ENCODE assay signal across 14 cellular contexts in genomic region chr16:53741546-53741945, GRCh38. TPM values are rescaled to one million over a fixed set of nuclear protein-coding genes. Genes with fewer than 3 reads are reported as not detected.
DNase-seq lines count a peak whose midpoint lies in the region; ATAC-seq and TF ChIP-seq lines count a peak whose summit lies in the region.
"Had no signal": no experiment of that assay in that cellular context is flagged by ENCODE, and none has a peak within 500 bp of the region (broad histone marks: within the 10 kb centered on the region; RNA-seq: fewer than 3 reads in every experiment).

No MANE protein-coding gene starts in this region.

- CTCF ChIA-PET in Panc1 (lab: Charles Lee) = no interaction called here
- CTCF ChIA-PET in activated CD4-positive, alpha-beta memory T cell treated with anti-CD3 and anti-CD28 coated beads, Interleukin-2, amount 10 ng/mL, durations not matched to agents 7 days and 5 days (lab: Charles Lee) = interaction anchor here (1.5 to 4.4 kb wide), 4 partner anchors 13 to 38 kb away, joined by 5 to 16 read pairs (median 15); partner anchors contain the start of genes FTO and RPGRIP1L
- CTCF ChIA-PET in CD8-positive, alpha-beta T cell (lab: Charles Lee) = no interaction called here

- no peak overlapping the region for H3K9ac ChIP-seq in Karpas-422 (ENCODE audit: low read length)
- H3K9ac ChIP-seq: BLaER1 had no signal

- H4K20me1 ChIP-seq in GM23338 (replicated peaks; ENCODE audit: insufficient read depth) = peaks cover 5% of the 10 kb centered on the region; the same call in 1 of the 2 replicates
- no peaks in the 10 kb centered on the region for H4K20me1 ChIP-seq in Karpas-422 (ENCODE audit: insufficient read depth, low read depth, low read length)

- H2AFZ ChIP-seq in GM23338 (no peak overlapping the region), Karpas-422 (ENCODE audit: low read length) (no peak overlapping the region)

- H3K79me2 ChIP-seq in GM23338 (replicated peaks; ENCODE audit: insufficient read depth) (peaks cover 55% of the 10 kb centered on the region), Karpas-422 (ENCODE audit: low read length) (peaks cover 97% of the 10 kb centered on the region)

- no peaks in the 10 kb centered on the region for H3K9me3 Mint-ChIP-seq in GM23338
- H3K9me3 Mint-ChIP-seq in activated CD4-positive, alpha-beta memory T cell treated with anti-CD3 and anti-CD28 coated beads, Interleukin-2, amount 10 ng/mL, durations not matched to agents 7 days and 5 days = no peaks in the 10 kb centered on the region
- no peaks in the 10 kb centered on the region for H3K9me3 Mint-ChIP-seq in CD8-positive, alpha-beta T cell
- H3K9me3 Mint-ChIP-seq: HFFc6 had no signal

- POLR2A ChIA-PET in Panc1 (lab: Charles Lee) = no interaction called here
- POLR2A ChIA-PET in activated CD4-positive, alpha-beta memory T cell treated with anti-CD3 and anti-CD28 coated beads, Interleukin-2, amount 10 ng/mL, durations not matched to agents 7 days and 5 days (lab: Charles Lee) = no interaction called here
- POLR2A ChIA-PET in CD8-positive, alpha-beta T cell (lab: Charles Lee) = no interaction called here

- H3K4me3 ChIP-seq in GM23338 (no peak overlapping the region), Karpas-422 (ENCODE audit: low read length) (no peak overlapping the region), Panc1 (ENCODE audit: low read depth in 2 of 2, low read length in 2 of 2) (no peak overlapping the region)
- H3K4me3 ChIP-seq in CD8-positive, alpha-beta T cell (ENCODE audit: low read depth, low read length) = no peak overlapping the region
- H3K4me3 ChIP-seq: BLaER1 had no signal

- no TSS peak for BruUV-seq in Panc1 (replicated peaks; lab: Mats Ljungman, UMichigan)

- H3K4me3 Mint-ChIP-seq in GM23338 = no peak overlapping the region
- no peak overlapping the region for H3K4me3 Mint-ChIP-seq in activated CD4-positive, alpha-beta memory T cell treated with anti-CD3 and anti-CD28 coated beads, Interleukin-2, amount 10 ng/mL, durations not matched to agents 7 days and 5 days
- H3K4me3 Mint-ChIP-seq in CD8-positive, alpha-beta T cell = no peak overlapping the region
- H3K4me3 Mint-ChIP-seq: HFFc6 had no signal

- H3K36me3 ChIP-seq in GM23338 (ENCODE audit: insufficient read depth) (no peaks in the 10 kb centered on the region), Karpas-422 (ENCODE audit: insufficient read depth, low read length) (no peaks in the 10 kb centered on the region), Panc1 (ENCODE audit: control insufficient read depth, insufficient read depth, low read length) (no peaks in the 10 kb centered on the region)
- H3K36me3 ChIP-seq in CD8-positive, alpha-beta T cell (ENCODE audit: insufficient read depth, low read length) = no peaks in the 10 kb centered on the region
- H3K36me3 ChIP-seq: BLaER1 had no signal

- no peaks in the 10 kb centered on the region for H3F3A ChIP-seq in GM23338 (replicated peaks; ENCODE audit: low read depth)

- ATAC-seq in GM23338 = no peak
- no peak for ATAC-seq in Panc1
- ATAC-seq in GM19035 (IDR thresholded peaks at IDR 0.05; ENCODE audit: unreplicated experiment) = no peak
- no peak for ATAC-seq in GM18858 (IDR thresholded peaks at IDR 0.05; ENCODE audit: unreplicated experiment)
- no peak for ATAC-seq in CD8-positive, alpha-beta T cell

- H3K4me2 ChIP-seq in GM23338 (no peak overlapping the region), Karpas-422 (ENCODE audit: low read depth, low read length, poor library complexity, severe bottlenecking) (no peak overlapping the region)
- H3K4me2 ChIP-seq: BLaER1 had no signal

- H3K9me2 ChIP-seq in GM23338 (ENCODE audit: insufficient read depth) (no peaks in the 10 kb centered on the region), Karpas-422 (replicated peaks; ENCODE audit: insufficient read depth, low read length) (no peaks in the 10 kb centered on the region)

- H3K27ac ChIP-seq in GM23338 (ENCODE audit: low read depth) (no peak overlapping the region), Karpas-422 (ENCODE audit: low read length) (peak overlapping the region; percentile 65; the same call in 1 of the 2 replicates), Panc1 (ENCODE audit: low read length) (peak overlapping the region; percentile 85; the same call in 1 of the 2 replicates), epithelial cell of prostate (peak overlapping the region; percentile 32)
- no peak overlapping the region for H3K27ac ChIP-seq in CD8-positive, alpha-beta T cell (ENCODE audit: low read depth, low read length)
- H3K27ac ChIP-seq: BLaER1 had no signal

- in situ Hi-C loops in Panc1 (cut with HindIII; ENCODE audit: low pct_unique_long_range_greater_than_20kb, low sequenced_read_pairs) = no loop called here

- no peaks in the 10 kb centered on the region for H3K36me3 Mint-ChIP-seq in GM23338 (ENCODE audit: low read depth)
- no peaks in the 10 kb centered on the region for H3K36me3 Mint-ChIP-seq in activated CD4-positive, alpha-beta memory T cell treated with anti-CD3 and anti-CD28 coated beads, Interleukin-2, amount 10 ng/mL, durations not matched to agents 7 days and 5 days (ENCODE audit: low read depth)
- no peaks in the 10 kb centered on the region for H3K36me3 Mint-ChIP-seq in CD8-positive, alpha-beta T cell

- no peaks in the 10 kb centered on the region for H3K9me3 ChIP-seq in Karpas-422 (ENCODE audit: low read length)
- H3K9me3 ChIP-seq in Panc1 (ENCODE audit: control insufficient read depth, insufficient read depth, low read depth, low read length) = no peaks in the 10 kb centered on the region
- no peaks in the 10 kb centered on the region for H3K9me3 ChIP-seq in CD8-positive, alpha-beta T cell (ENCODE audit: low read length)
- H3K9me3 ChIP-seq: BLaER1 had no signal

- no peak for DNase-seq in GM23338 (ENCODE audit: low spot score)
- DNase-seq in Karpas-422 = no peak
- no peak for DNase-seq in Panc1 (ENCODE audit: low read depth, low spot score)
- DNase-seq in epithelial cell of prostate (ENCODE audit: low read depth, low spot score) = peak; percentile 12
- no peak for DNase-seq in activated CD4-positive, alpha-beta memory T cell treated with anti-CD3 and anti-CD28 coated beads, Interleukin-2, amount 10 ng/mL, durations not matched to agents 7 days and 5 days
- DNase-seq in CD8-positive, alpha-beta T cell = no peak
- DNase-seq: AML-193, HCEC 1CT, HFFc6, IMR-90, KBM-7 had no signal

- H3K27me3 Mint-ChIP-seq in GM23338 (ENCODE audit: insufficient read depth, low read depth, poor library complexity) = peaks cover 2% of the 10 kb centered on the region
- no peaks in the 10 kb centered on the region for H3K27me3 Mint-ChIP-seq in activated CD4-positive, alpha-beta memory T cell treated with anti-CD3 and anti-CD28 coated beads, Interleukin-2, amount 10 ng/mL, durations not matched to agents 7 days and 5 days
- no peaks in the 10 kb centered on the region for H3K27me3 Mint-ChIP-seq in CD8-positive, alpha-beta T cell (ENCODE audit: low read depth)

- TF ChIP-seq CTCF in GM23338 (conservative IDR thresholded peaks at IDR 0.05; ENCODE audit: low read depth in 2 of 2) (no peak), Panc1 (IDR thresholded peaks at IDR 0.05) (no peak)
- TF ChIP-seq CTCF in CD8-positive, alpha-beta T cell (IDR thresholded peaks at IDR 0.05) = no peak

- H3K27me3 ChIP-seq in GM23338 (ENCODE audit: insufficient read depth) (no peaks in the 10 kb centered on the region), Karpas-422 (ENCODE audit: low read length) (no peaks in the 10 kb centered on the region), Panc1 (ENCODE audit: control insufficient read depth, insufficient read depth, low read length) (no peaks in the 10 kb centered on the region)
- H3K27me3 ChIP-seq in CD8-positive, alpha-beta T cell (ENCODE audit: insufficient read depth, low read length) = no peaks in the 10 kb centered on the region
- H3K27me3 ChIP-seq: BLaER1 had no signal

- H3K4me1 ChIP-seq in GM23338 (ENCODE audit: insufficient read depth) (peaks cover 18% of the 10 kb centered on the region), Karpas-422 (ENCODE audit: low read length) (peaks cover 90% of the 10 kb centered on the region), Panc1 (ENCODE audit: control insufficient read depth, insufficient read depth, low read length) (peaks cover 22% of the 10 kb centered on the region)
- peaks cover 16% of the 10 kb centered on the region for H3K4me1 ChIP-seq in CD8-positive, alpha-beta T cell (ENCODE audit: insufficient read depth, low read length)
- H3K4me1 ChIP-seq: BLaER1 had no signal

- H3K27ac Mint-ChIP-seq in GM23338 = peak overlapping the region; percentile 71
- no peak overlapping the region for H3K27ac Mint-ChIP-seq in activated CD4-positive, alpha-beta memory T cell treated with anti-CD3 and anti-CD28 coated beads, Interleukin-2, amount 10 ng/mL, durations not matched to agents 7 days and 5 days
- H3K27ac Mint-ChIP-seq in CD8-positive, alpha-beta T cell = no peak overlapping the region
- H3K27ac Mint-ChIP-seq: HFFc6 had no signal

- intact Hi-C loops in Panc1 (cut with micrococcal nuclease; ENCODE audit: unreplicated experiment) = loop anchor here (10.0 kb wide), 1 partner anchor 187 kb away; no protein-coding TSS in a partner anchor
- intact Hi-C loops in CD8-positive, alpha-beta T cell (cut with DNase I, micrococcal nuclease) = loop anchor here in 1 of 2 experiments (5.0 kb wide), 1 partner anchor 81 kb away; no protein-coding TSS in a partner anchor

- H3K4me1 Mint-ChIP-seq in GM23338 = peaks cover 18% of the 10 kb centered on the region
- peaks cover 25% of the 10 kb centered on the region for H3K4me1 Mint-ChIP-seq in activated CD4-positive, alpha-beta memory T cell treated with anti-CD3 and anti-CD28 coated beads, Interleukin-2, amount 10 ng/mL, durations not matched to agents 7 days and 5 days
- H3K4me1 Mint-ChIP-seq in CD8-positive, alpha-beta T cell (ENCODE audit: low read depth) = peaks cover 40% of the 10 kb centered on the region

TF ChIP-seq in GM23338, 12 proteins besides CTCF, POLR2A, EP300 and RAD21 (continues in another document):
- TF ChIP-seq EZH2 (IDR thresholded peaks at IDR 0.05; ENCODE audit: low read depth, unreplicated experiment) = no peak

RNA-seq across cellular contexts. Expression of gene FTO, which starts 37.6 kb away (rescaled TPM):
- total RNA-seq in GM23338 (2014; rRNA removed; shearing (Covaris generic)) = 69.6 and 74.3 TPM in 2 replicates
- 13.1 and 17.7 TPM in 2 replicates for polyA plus RNA-seq in GM23338 (2016; fragmentation: Nextera tagmentation; extraction: Ambion mirVana)
- total RNA-seq in Karpas-422 (2014; rRNA removed; shearing (Covaris generic); ENCODE audit: low replicate concordance) = 101 and 125 TPM in 2 replicates
- total RNA-seq in Panc1 (2021; ENCODE audit: unreplicated experiment) = 38.2 TPM
- polyA plus RNA-seq in Panc1 (2012; ENCODE audit: insufficient read length) = 19.2 TPM
- 10 to 100 TPM; 48.1 to 48.5 TPM for total RNA-seq in activated CD4-positive, alpha-beta memory T cell treated with anti-CD3 and anti-CD28 coated beads, Interleukin-2, amount 10 ng/mL, durations not matched to agents 7 days and 5 days
- 10 to 100 TPM; 30.4 to 32.9 TPM for total RNA-seq in CD8-positive, alpha-beta T cell

RNA-seq across cellular contexts. Expression of gene RPGRIP1L, which starts 37.9 kb away (rescaled TPM):
- total RNA-seq in GM23338 (2014; rRNA removed; shearing (Covaris generic)) = 10.3 and 11.4 TPM in 2 replicates
- 19.9 and 21.3 TPM in 2 replicates for polyA plus RNA-seq in GM23338 (2016; fragmentation: Nextera tagmentation; extraction: Ambion mirVana)
- 19.1 and 25.1 TPM in 2 replicates for total RNA-seq in Karpas-422 (2014; rRNA removed; shearing (Covaris generic); ENCODE audit: low replicate concordance)
- total RNA-seq in Panc1 (2021; ENCODE audit: unreplicated experiment) = 12.7 TPM
- polyA plus RNA-seq in Panc1 (2012; ENCODE audit: insufficient read length) = 7.1 TPM
- 1 to 10 TPM; 4.5 to 5.1 TPM for total RNA-seq in activated CD4-positive, alpha-beta memory T cell treated with anti-CD3 and anti-CD28 coated beads, Interleukin-2, amount 10 ng/mL, durations not matched to agents 7 days and 5 days
- 1 to 10 TPM; 1.5 to 2.2 TPM for total RNA-seq in CD8-positive, alpha-beta T cell

Comparison
In these comparisons a context has a peak if more than half of its experiments do, and no peak if none do; other contexts are left out.
1. H3K27ac ChIP-seq: peak in Karpas-422 (single experiment), Panc1 (single experiment) and epithelial cell of prostate (single experiment); none in GM23338 (single experiment) and CD8-positive, alpha-beta T cell (single experiment).